ENCODE assay signal across 13 cellular contexts in the genomic region with DNA sequence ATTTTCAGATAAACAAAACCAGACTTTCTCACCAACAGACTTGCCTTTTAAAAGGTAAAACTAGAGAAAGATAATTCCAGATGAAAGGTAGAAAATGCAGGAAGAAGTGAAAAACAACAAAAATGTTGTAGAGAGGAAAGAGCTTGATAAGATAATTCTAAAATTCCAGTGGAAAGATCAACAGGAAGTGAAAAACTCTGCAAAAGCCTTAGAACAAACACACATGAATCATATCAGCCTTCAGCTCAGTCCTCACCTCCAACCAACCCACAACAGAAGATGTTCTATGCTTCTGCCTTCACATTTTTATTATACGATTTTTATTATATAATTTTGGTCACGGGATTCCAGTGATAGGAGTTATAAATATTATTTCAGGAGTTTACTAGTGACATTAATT. TPM values are rescaled to one million over a fixed set of nuclear protein-coding genes. Genes with fewer than 3 reads are reported as not detected.
A peak's percentile ranks its signal among the peaks of the same experiment; 100 is the strongest.
DNase-seq lines count a peak whose midpoint lies in the region; ATAC-seq and TF ChIP-seq lines count a peak whose summit lies in the region.
"Had no signal": no experiment of that assay in that cellular context is flagged by ENCODE, and none has a peak within 500 bp of the region (broad histone marks: within the 10 kb centered on the region; RNA-seq: fewer than 3 reads in every experiment).

No MANE protein-coding gene starts in this region.

- 78% methylated on average over 2 of the region's 2 CpGs for WGBS in liver

- TF ChIP-seq CTCF in HCT116 (IDR thresholded peaks at IDR 0.05 in 2 of 3, conservative IDR thresholded peaks at IDR 0.05 in 1 of 3; ENCODE audit: borderline replicate concordance in 1 of 3, insufficient read depth in 1 of 3, low read depth in 2 of 3, low read length in 2 of 3) (no peak), liver (IDR thresholded peaks at IDR 0.05; ENCODE audit: low read depth, low read length, missing input control) (no peak), right atrium auricular region (IDR thresholded peaks at IDR 0.05) (no peak)

- H3K4me3 ChIP-seq in BLaER1 treated with 17β-estradiol and CSF1 and Interleukin-3, amounts not matched to agents 10 nM and 100 nM: no peak overlapping the region
- H3K4me3 ChIP-seq in HCT116 (replicated peaks in 1 of 2; ENCODE audit: low read depth in 1 of 2, low read length in 2 of 2) (no peak overlapping the region), liver (ENCODE audit: low read depth in 1 of 3, low read length in 3 of 3) (no peak overlapping the region), right atrium auricular region (no peak overlapping the region)
- H3K4me3 ChIP-seq: SJCRH30, vagina had no signal

- H3K4me3 Mint-ChIP-seq in activated naive CD8-positive, alpha-beta T cell treated with anti-CD3 and anti-CD28 coated beads, Interleukin-2, amount 50 U/mL, for 24 hours: no peak overlapping the region

- CTCF ChIA-PET in HCT116 (lab: Charles Lee): interaction anchor here (1.2 kb wide), 1 partner anchor 77 kb away, joined by 3 read pairs; no protein-coding TSS in a partner anchor

- peak overlapping the region in 8 of 11 experiments; percentile 3 to 55 (median 23); a peak in 10 of 22 replicates for H3K4me2 ChIP-seq in BLaER1 treated with 17β-estradiol and CSF1 and Interleukin-3, amounts not matched to agents 10 nM and 100 nM
- peak overlapping the region; percentile 43 for H3K4me2 ChIP-seq in HCT116 (ENCODE audit: low read length)

- peaks cover 42 to 60% (median 46%) of the 10 kb centered on the region in 10 experiments for H3K4me1 ChIP-seq in BLaER1 treated with 17β-estradiol and CSF1 and Interleukin-3, amounts not matched to agents 10 nM and 100 nM
- H3K4me1 ChIP-seq in HCT116 (ENCODE audit: control insufficient read depth in 1 of 2, insufficient read depth in 2 of 2, low read length in 2 of 2) (peaks cover 51 to 86% of the 10 kb centered on the region in 2 experiments), liver (ENCODE audit: control insufficient read depth in 4 of 4, insufficient read depth in 4 of 4, low read length in 3 of 4) (peaks cover 0 to 7% (median 2%) of the 10 kb centered on the region in 4 donors), right atrium auricular region (peaks cover 0 to 6% of the 10 kb centered on the region in 2 donors)
- H3K4me1 ChIP-seq: SJCRH30, vagina had no signal

- H3K9ac ChIP-seq in BLaER1 treated with 17β-estradiol and CSF1 and Interleukin-3, amounts not matched to agents 10 nM and 100 nM: no peak overlapping the region
- H3K9ac ChIP-seq in HCT116 (ENCODE audit: low read length) (peak overlapping the region; percentile 46), liver (ENCODE audit: low read depth in 1 of 2, low read length in 2 of 2) (no peak overlapping the region)

- no peak for TF ChIP-seq RAD21 in HCT116 (IDR thresholded peaks at IDR 0.05; ENCODE audit: low read depth)
- no peak for TF ChIP-seq RAD21 in liver (IDR thresholded peaks at IDR 0.05)

- peak overlapping the region in 2 of 11 experiments; percentile 19 to 26; a peak in 2 of 22 replicates for H3K27ac ChIP-seq in BLaER1 treated with 17β-estradiol and CSF1 and Interleukin-3, amounts not matched to agents 10 nM and 100 nM
- H3K27ac ChIP-seq in HCT116 (ENCODE audit: low read depth, low read length) (peak overlapping the region; percentile 1; the same call in 1 of the 2 replicates), liver (ENCODE audit: low read depth in 1 of 2, low read length in 2 of 2) (no peak overlapping the region), right atrium auricular region (no peak overlapping the region)
- H3K27ac ChIP-seq: SJCRH30, vagina had no signal

- H3K36me3 ChIP-seq in BLaER1 treated with 17β-estradiol and CSF1 and Interleukin-3, amounts not matched to agents 10 nM and 100 nM: peaks cover 0 to 21% (median 0%) of the 10 kb centered on the region in 11 experiments; a peak in 6 of 22 replicates
- H3K36me3 ChIP-seq in HCT116 (ENCODE audit: control insufficient read depth in 1 of 2, insufficient read depth in 2 of 2, low read length in 2 of 2): no peaks in the 10 kb centered on the region
- H3K36me3 ChIP-seq in liver (ENCODE audit: control insufficient read depth in 4 of 4, insufficient read depth in 3 of 4, low read depth in 1 of 4, low read length in 3 of 4): no peaks in the 10 kb centered on the region
- H3K36me3 ChIP-seq in right atrium auricular region: no peaks in the 10 kb centered on the region
- H3K36me3 ChIP-seq: SJCRH30, vagina had no signal

- H2AFZ ChIP-seq in HCT116 (ENCODE audit: low read depth, low read length, poor library complexity, severe bottlenecking): peak overlapping the region; percentile 34

- intact Hi-C loops in HCT116 (cut with micrococcal nuclease): no loop called here

- no peaks in the 10 kb centered on the region for H3K79me2 ChIP-seq in HCT116 (ENCODE audit: insufficient read depth, low read length)

- no peaks in the 10 kb centered on the region for H3K9me3 Mint-ChIP-seq in activated naive CD8-positive, alpha-beta T cell treated with anti-CD3 and anti-CD28 coated beads, Interleukin-2, amount 50 U/mL, for 24 hours

- DNase-seq in HCT116 (ENCODE audit: low read depth, low spot score) (no peak), right atrium auricular region (ENCODE audit: low spot score) (no peak), cortex of kidney (lab: John Stamatoyannopoulos, UW) (no peak)
- DNase-seq in activated naive CD8-positive, alpha-beta T cell treated with anti-CD3 and anti-CD28 coated beads, Interleukin-2, amount 50 U/mL, for 24 hours: no peak
- DNase-seq: activated CD4-positive, CD25-positive, alpha-beta regulatory T cell treated with anti-CD3 and anti-CD28 coated beads, Interleukin-2, amount 50 U/mL, for 72 hours; activated naive CD4-positive, alpha-beta T cell treated with anti-CD3 and anti-CD28 coated beads, Interleukin-2, amount 50 U/mL, for 16 hours; Kasumi-1; SJCRH30 had no signal

- RAD21 ChIA-PET in HCT116 (lab: Charles Lee; ENCODE audit: low non-redundant PET in 1 of 2, low total read pairs in 2 of 2, uncharacterized antibody in 2 of 2, unreplicated experiment in 2 of 2): no interaction called here

- H4K20me1 ChIP-seq in BLaER1 treated with 17β-estradiol and CSF1 and Interleukin-3, amounts not matched to agents 10 nM and 100 nM: peaks cover 0 to 13% (median 0%) of the 10 kb centered on the region in 11 experiments; a peak in 5 of 22 replicates
- H4K20me1 ChIP-seq in HCT116 (ENCODE audit: insufficient read depth): no peaks in the 10 kb centered on the region

- no TSS peak for BruUV-seq in HCT116 (replicated peaks; lab: Mats Ljungman, UMichigan)

- POLR2A ChIA-PET in HCT116 (lab: Charles Lee): interaction anchor here (0.6 to 6.9 kb wide), 4 partner anchors 10 to 63 kb away, joined by 3 to 73 read pairs (median 4); partner anchors contain the start of gene GADD45B

- TF ChIP-seq POLR2A in HCT116 (IDR thresholded peaks at IDR 0.05; ENCODE audit: borderline replicate concordance, extremely low read depth, insufficient read depth, insufficient read length): no peak

- no peaks in the 10 kb centered on the region for H3K9me2 ChIP-seq in HCT116 (ENCODE audit: insufficient read depth)

- H3K9me3 ChIP-seq in BLaER1 treated with 17β-estradiol and CSF1 and Interleukin-3, amounts not matched to agents 10 nM and 100 nM (replicated peaks in 1 of 11): peaks cover 0 to 17% (median 4%) of the 10 kb centered on the region in 11 experiments; a peak in 9 of 22 replicates
- H3K9me3 ChIP-seq in HCT116 (ENCODE audit: control insufficient read depth in 1 of 2, insufficient read depth in 1 of 2, low read depth in 1 of 2, low read length in 2 of 2) (no peaks in the 10 kb centered on the region), liver (ENCODE audit: control insufficient read depth in 4 of 4, low read length in 3 of 4) (no peaks in the 10 kb centered on the region), right atrium auricular region (peaks cover 0 to 4% of the 10 kb centered on the region in 2 donors)
- H3K9me3 ChIP-seq: vagina had no signal

- peak overlapping the region; percentile 37 for H3K27ac Mint-ChIP-seq in activated naive CD8-positive, alpha-beta T cell treated with anti-CD3 and anti-CD28 coated beads, Interleukin-2, amount 50 U/mL, for 24 hours

- H3K36me3 Mint-ChIP-seq in activated naive CD8-positive, alpha-beta T cell treated with anti-CD3 and anti-CD28 coated beads, Interleukin-2, amount 50 U/mL, for 24 hours (ENCODE audit: low read depth): no peaks in the 10 kb centered on the region

- ATAC-seq in HCT116: no peak
- peak; percentile 54 for ATAC-seq in activated naive CD8-positive, alpha-beta T cell treated with anti-CD3 and anti-CD28 coated beads, Interleukin-2, amount 50 U/mL, for 24 hours
- ATAC-seq in GM21825 (IDR thresholded peaks at IDR 0.05; ENCODE audit: unreplicated experiment): no peak
- ATAC-seq in HG03025 (IDR thresholded peaks at IDR 0.05; ENCODE audit: low FRiP score, unreplicated experiment): no peak

- peaks cover 29% of the 10 kb centered on the region for H3K4me1 Mint-ChIP-seq in activated naive CD8-positive, alpha-beta T cell treated with anti-CD3 and anti-CD28 coated beads, Interleukin-2, amount 50 U/mL, for 24 hours

- H3K27me3 ChIP-seq in BLaER1 treated with 17β-estradiol and CSF1 and Interleukin-3, amounts not matched to agents 10 nM and 100 nM: no peaks in the 10 kb centered on the region
- H3K27me3 ChIP-seq in HCT116 (ENCODE audit: insufficient read depth, low read length): no peaks in the 10 kb centered on the region
- H3K27me3 ChIP-seq in liver (ENCODE audit: control insufficient read depth in 4 of 4, insufficient read depth in 4 of 4, low read length in 3 of 4): no peaks in the 10 kb centered on the region
- H3K27me3 ChIP-seq in right atrium auricular region: no peaks in the 10 kb centered on the region
- H3K27me3 ChIP-seq: SJCRH30, vagina had no signal

- H3K27me3 Mint-ChIP-seq in activated naive CD8-positive, alpha-beta T cell treated with anti-CD3 and anti-CD28 coated beads, Interleukin-2, amount 50 U/mL, for 24 hours: no peaks in the 10 kb centered on the region

TF ChIP-seq in liver, 16 proteins besides CTCF, POLR2A, EP300 and RAD21 (continues in another document):
- TF ChIP-seq MAX (IDR thresholded peaks at IDR 0.05) (no peak), FOXA2 (IDR thresholded peaks at IDR 0.05) (peak; percentile 43), ATF3 (IDR thresholded peaks at IDR 0.05) (no peak)

RNA-seq across cellular contexts. Expression of gene GADD45B, which starts 57.8 kb away (rescaled TPM):
- total RNA-seq in HCT116 (2021; ENCODE audit: unreplicated experiment) (37.9 TPM), liver (10 to 100 TPM; 11.6 to 81.3 TPM), right atrium auricular region (100 to 1,000 TPM; 205 to 218 TPM)
- polyA plus RNA-seq in HCT116 (2012): 40.1 and 61.8 TPM in 2 replicates
- polyA plus RNA-seq in liver: 10 to 100 TPM; 83.4 to 86.3 TPM
